Comparison of ENCODE assay signal across 14 cellular contexts in the genomic region with DNA sequence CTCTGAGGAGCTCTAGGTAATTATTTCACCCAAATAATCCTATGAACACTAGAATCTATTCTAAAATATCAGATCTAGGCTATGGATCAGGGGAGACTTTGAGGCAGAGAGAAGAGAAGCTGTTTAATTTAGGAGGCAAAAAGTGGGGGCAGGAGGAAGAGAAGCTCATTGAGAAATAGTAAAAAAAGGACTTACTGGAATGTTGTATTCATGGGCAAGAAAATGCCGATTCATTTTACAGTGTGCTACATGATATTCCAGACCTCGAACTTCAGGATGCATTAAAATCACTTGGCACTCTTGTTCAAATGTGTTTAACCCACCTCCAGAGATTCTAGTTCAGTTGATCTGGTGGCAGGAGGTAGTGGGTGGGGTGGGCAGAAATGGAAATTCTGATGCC.
DNase-seq lines count a peak whose midpoint lies in the region; ATAC-seq and TF ChIP-seq lines count a peak whose summit lies in the region.
"Had no signal": no experiment of that assay in that cellular context is flagged by ENCODE, and none has a peak within 500 bp of the region (broad histone marks: within the 10 kb centered on the region; RNA-seq: fewer than 3 reads in every experiment).

No MANE protein-coding gene starts in this region.

- H3K27me3 ChIP-seq in ACC112 (ENCODE audit: insufficient read depth, low read length) = no peaks in the 10 kb centered on the region
- no peaks in the 10 kb centered on the region for H3K27me3 ChIP-seq in osteoblast (ENCODE audit: insufficient read depth, low read length)
- H3K27me3 ChIP-seq: BE2C had no signal

- no peak for ATAC-seq in HG03045 (IDR thresholded peaks at IDR 0.05; ENCODE audit: unreplicated experiment)

- no peak overlapping the region for H3K4me3 ChIP-seq in ACC112 (ENCODE audit: low read depth, low read length)
- H3K4me3 ChIP-seq in osteoblast (ENCODE audit: insufficient read depth, low read length) = no peak overlapping the region

- DNase-seq in GM04503 (ENCODE audit: low read depth) (peak; percentile 15), dedifferentiated amniotic fluid mesenchymal stem cell (ENCODE audit: extremely low spot score) (peak; percentile 22), osteoblast (ENCODE audit: insufficient read length, low spot score, missing footprints) (no peak), SIG-M5 (lab: John Stamatoyannopoulos, UW) (no peak)
- DNase-seq in NK-92 treated with Interleukin-12 subunit alpha and Interleukin-12 subunit beta, amount 100 ng/mL, for 24 hours (lab: John Stamatoyannopoulos, UW) = no peak
- DNase-seq: BE2C; CD4-positive, alpha-beta T cell; DMS53; NCI-H187 treated with DMSO at 0.1 percent for 48 hours; NCI-H446; SHP77 treated with DMSO at 0.1 percent for 48 hours had no signal

- H3K4me1 ChIP-seq in ACC112 (ENCODE audit: control insufficient read depth, insufficient read depth, low read length, unreplicated experiment) = peaks cover 21% of the 10 kb centered on the region
- H3K4me1 ChIP-seq in osteoblast (ENCODE audit: insufficient read depth, low read length) = peaks cover 20% of the 10 kb centered on the region
- H3K4me1 ChIP-seq: BE2C had no signal

- no peaks in the 10 kb centered on the region for H3K36me3 ChIP-seq in ACC112 (ENCODE audit: insufficient read depth, low read length)
- no peaks in the 10 kb centered on the region for H3K36me3 ChIP-seq in osteoblast (ENCODE audit: insufficient read depth, low read length)
- H3K36me3 ChIP-seq: BE2C had no signal

- TF ChIP-seq CTCF in osteoblast (IDR thresholded peaks at IDR 0.05; ENCODE audit: extremely low read depth, low read depth, low read length) = no peak

- H2AFZ ChIP-seq in ACC112 (ENCODE audit: low read length, unreplicated experiment) (no peak overlapping the region), osteoblast (ENCODE audit: low read length) (no peak overlapping the region)

- no peaks in the 10 kb centered on the region for H4K20me1 ChIP-seq in osteoblast (ENCODE audit: insufficient read depth, low read length)

- H3K79me2 ChIP-seq in ACC112 (ENCODE audit: control insufficient read depth, insufficient read depth, low read length, unreplicated experiment) (no peaks in the 10 kb centered on the region), osteoblast (ENCODE audit: insufficient read depth, low read length) (no peaks in the 10 kb centered on the region)

- H3K4me2 ChIP-seq in osteoblast (ENCODE audit: insufficient read depth, low read length) = peak overlapping the region; percentile 2

- H3K27ac ChIP-seq in ACC112 (ENCODE audit: low read depth, low read length) = peak overlapping the region; percentile 67
- peak overlapping the region; percentile 40 for H3K27ac ChIP-seq in osteoblast (ENCODE audit: low read depth, low read length)
- H3K27ac ChIP-seq: HL-60 had no signal

- no peaks in the 10 kb centered on the region for H3K9me3 ChIP-seq in osteoblast (ENCODE audit: low read depth, low read length)
- H3K9me3 ChIP-seq: BE2C had no signal

Comparison
In these comparisons a context has a peak if more than half of its experiments do, and no peak if none do; other contexts are left out.
1. DNase-seq: peak in GM04503 (single experiment) and dedifferentiated amniotic fluid mesenchymal stem cell (single experiment); none in osteoblast (single experiment), SIG-M5 (single experiment) and NK-92 treated with Interleukin-12 subunit alpha and Interleukin-12 subunit beta, amount 100 ng/mL, for 24 hours (single experiment).